In the genomic region with DNA sequence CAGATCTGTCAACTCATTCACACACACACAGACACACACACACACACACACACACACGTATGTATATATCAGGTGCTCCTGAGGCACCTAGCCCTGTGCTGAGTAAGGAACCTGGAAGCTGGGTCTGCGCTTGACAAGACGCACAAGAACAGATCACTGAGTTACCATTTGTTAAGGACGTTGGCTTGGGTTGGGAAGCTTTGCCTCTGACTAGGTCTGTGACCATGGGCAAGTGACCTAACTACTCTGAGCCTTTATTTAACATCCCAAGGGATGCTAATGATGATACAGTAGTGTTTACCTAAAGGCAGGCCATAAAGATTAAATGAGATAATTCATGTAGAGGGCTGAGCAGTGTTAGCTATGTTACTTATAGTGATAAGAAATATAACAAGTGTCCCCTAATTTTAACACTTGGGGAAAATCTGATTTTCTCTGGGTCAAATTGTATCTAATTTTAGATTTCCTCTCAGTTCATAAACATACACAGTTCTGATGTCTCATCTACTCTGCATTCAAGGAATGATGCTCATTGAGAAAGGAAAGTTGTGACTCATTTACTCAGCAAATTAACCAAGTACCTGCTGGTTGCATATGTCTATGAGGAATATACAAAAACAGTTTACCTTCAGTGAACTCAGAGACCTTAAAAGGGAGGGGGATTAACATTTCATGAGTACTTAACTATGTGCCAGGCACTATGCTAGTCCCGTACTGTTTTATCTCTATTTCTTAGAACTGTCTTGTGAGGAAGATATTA, we compare ENCODE assay signal across 10 cellular contexts. TPM values are rescaled to one million over a fixed set of nuclear protein-coding genes. Genes with fewer than 3 reads are reported as not detected.
DNase-seq lines count a peak whose midpoint lies in the region; ATAC-seq and TF ChIP-seq lines count a peak whose summit lies in the region.
"Had no signal": no experiment of that assay in that cellular context is flagged by ENCODE, and none has a peak within 500 bp of the region (broad histone marks: within the 10 kb centered on the region; RNA-seq: fewer than 3 reads in every experiment).

No MANE protein-coding gene starts in this region.

- peak; percentile 54 for DNase-seq in GM04504 (ENCODE audit: low read depth)
- no peak for DNase-seq in RWPE2 (ENCODE audit: low spot score)
- DNase-seq in epithelial cell of proximal tubule (ENCODE audit: low read depth): peak; percentile 85
- no peak for DNase-seq in sigmoid colon
- no peak for DNase-seq in ovary
- DNase-seq in NCI-H1436 treated with DMSO at 0.1 percent for 48 hours (lab: John Stamatoyannopoulos, UW): no peak
- DNase-seq in dorsolateral prefrontal cortex: no peak
- DNase-seq: activated CD4-positive, CD25-positive, alpha-beta regulatory T cell treated with anti-CD3 and anti-CD28 coated beads, Interleukin-2, amount 50 U/mL, for 72 hours had no signal

- H3K27ac ChIP-seq in RWPE2 (ENCODE audit: poor library complexity, severe bottlenecking) (peak overlapping the region; percentile 97), sigmoid colon (peak overlapping the region; percentile 16 to 76 (median 61)), ovary (no peak overlapping the region), dorsolateral prefrontal cortex (peak overlapping the region in 2 of 59 donors; percentile 32 to 36)

- TF ChIP-seq EP300 in sigmoid colon (IDR thresholded peaks at IDR 0.05): no peak
- TF ChIP-seq EP300 in ovary (IDR thresholded peaks at IDR 0.05): no peak

- no peaks in the 10 kb centered on the region for H3K9me3 ChIP-seq in RWPE2 (ENCODE audit: severe bottlenecking)
- no peaks in the 10 kb centered on the region for H3K9me3 ChIP-seq in sigmoid colon
- no peaks in the 10 kb centered on the region for H3K9me3 ChIP-seq in ovary

- TF ChIP-seq CTCF in RWPE2 (IDR thresholded peaks at IDR 0.05; ENCODE audit: poor library complexity, severe bottlenecking) (no peak), epithelial cell of proximal tubule (conservative IDR thresholded peaks at IDR 0.05; ENCODE audit: low read depth, low read length) (no peak), sigmoid colon (IDR thresholded peaks at IDR 0.05) (no peak), ovary (IDR thresholded peaks at IDR 0.05) (no peak), dorsolateral prefrontal cortex (IDR thresholded peaks at IDR 0.05 in 54 of 56, conservative IDR thresholded peaks at IDR 0.05 in 2 of 56; ENCODE audit: low read depth in 1 of 56, partially characterized antibody in 56 of 56) (no peak)

- intact Hi-C loops in sigmoid colon (cut with DNase I) (no loop called here), ovary (cut with DNase I) (no loop called here), dorsolateral prefrontal cortex (cut with DNase I) (no loop called here)

- ATAC-seq in RWPE2 (ENCODE audit: low read depth) (peak; percentile 82), HG02798 (IDR thresholded peaks at IDR 0.05; ENCODE audit: poor library complexity, unreplicated experiment) (no peak)
- ATAC-seq: sciatic nerve had no signal

- WGBS in sigmoid colon, 2 donors: 82 to 85% methylated on average over 5 of the region's 5 CpGs
- WGBS in ovary, 3 donors: 65 to 70% (median 65%) methylated on average over 5 of the region's 5 CpGs

- no peak for TF ChIP-seq POLR2A in sigmoid colon (IDR thresholded peaks at IDR 0.05)
- TF ChIP-seq POLR2A in ovary (IDR thresholded peaks at IDR 0.05): no peak

- no peaks in the 10 kb centered on the region for H3K27me3 ChIP-seq in RWPE2 (ENCODE audit: insufficient read depth, poor library complexity, severe bottlenecking)
- H3K27me3 ChIP-seq in sigmoid colon: no peaks in the 10 kb centered on the region
- H3K27me3 ChIP-seq in ovary: no peaks in the 10 kb centered on the region
- H3K27me3 ChIP-seq in dorsolateral prefrontal cortex: no peaks in the 10 kb centered on the region

- H3K4me3 ChIP-seq in RWPE2 (ENCODE audit: severe bottlenecking) (no peak overlapping the region), epithelial cell of proximal tubule (ENCODE audit: low read depth, low read length) (no peak overlapping the region), sigmoid colon (no peak overlapping the region), ovary (no peak overlapping the region), dorsolateral prefrontal cortex (no peak overlapping the region)

- H3K36me3 ChIP-seq in RWPE2 (ENCODE audit: low read depth): peaks cover 18% of the 10 kb centered on the region
- peaks cover 0 to 6% (median 0%) of the 10 kb centered on the region in 4 donors for H3K36me3 ChIP-seq in sigmoid colon
- H3K36me3 ChIP-seq in ovary: no peaks in the 10 kb centered on the region

- H3K4me1 ChIP-seq in RWPE2 (ENCODE audit: insufficient read depth, poor library complexity, severe bottlenecking): peaks cover 42% of the 10 kb centered on the region
- peaks cover 0 to 65% (median 46%) of the 10 kb centered on the region in 4 donors for H3K4me1 ChIP-seq in sigmoid colon
- H3K4me1 ChIP-seq in ovary (ENCODE audit: insufficient read depth): peaks cover 7% of the 10 kb centered on the region

RNA-seq across cellular contexts. Expression of gene RNF185, which starts 13.6 kb away (rescaled TPM):
- total RNA-seq in epithelial cell of proximal tubule: 19.7 and 21.8 TPM in 2 replicates
- 10 to 100 TPM; 30.1 to 33.5 (median 31.6) TPM for total RNA-seq in sigmoid colon
- polyA plus RNA-seq in sigmoid colon: 10 to 100 TPM; 23.4 to 44.9 (median 43.2) TPM
- total RNA-seq in ovary: 10 to 100 TPM; 17.0 to 39.5 (median 33.2) TPM
- polyA plus RNA-seq in ovary: 10 to 100 TPM; 23.3 to 52.5 TPM
- 10 to 100 TPM; 22.8 to 55.7 (median 30.8) TPM for total RNA-seq in dorsolateral prefrontal cortex

RNA-seq across cellular contexts. Expression of gene PLA2G3, which starts 33.3 kb away (rescaled TPM):
- 2.0 TPM in 1 of 2 replicates, not detected in the other for total RNA-seq in epithelial cell of proximal tubule
- total RNA-seq in sigmoid colon: not detected
- polyA plus RNA-seq in sigmoid colon: 1 to 10 TPM in 1 of 3 donors, not detected in 2; 5.2 TPM
- total RNA-seq in ovary: under 1 TPM in 1 of 7 donors, not detected in 6; 0.13 TPM
- not detected for polyA plus RNA-seq in ovary
- total RNA-seq in dorsolateral prefrontal cortex: 1 to 10 TPM in 1 of 120 experiments, under 1 TPM in 41, not detected in 78; 0.15 to 1.2 (median 0.27) TPM
- total RNA-seq: sciatic nerve had no signal

RNA-seq across cellular contexts. Expression of gene LIMK2, which starts 38.5 kb away (rescaled TPM):
- total RNA-seq in epithelial cell of proximal tubule: 26.5 and 30.5 TPM in 2 replicates
- total RNA-seq in sigmoid colon: 10 to 100 TPM; 10.3 to 20.8 (median 14.0) TPM
- polyA plus RNA-seq in sigmoid colon: 10 to 100 TPM; 31.9 to 58.7 (median 39.0) TPM
- total RNA-seq in ovary: 10 to 100 TPM; 21.2 to 63.7 (median 36.4) TPM
- polyA plus RNA-seq in ovary: 10 to 100 TPM; 19.0 to 23.7 TPM
- total RNA-seq in dorsolateral prefrontal cortex: 100 to 1,000 TPM in 1 of 120 experiments, 10 to 100 TPM in 119; 16.4 to 108 (median 33.1) TPM

RNA-seq across cellular contexts. Expression of gene INPP5J, which starts 50.8 kb away (rescaled TPM):
- 1.2 and 3.0 TPM in 2 replicates for total RNA-seq in epithelial cell of proximal tubule
- total RNA-seq in sigmoid colon: 1 to 10 TPM; 1.1 to 2.2 (median 1.8) TPM
- polyA plus RNA-seq in sigmoid colon: 10 to 100 TPM; 11.4 to 15.3 (median 12.5) TPM
- total RNA-seq in ovary: 1 to 10 TPM in 5 of 7 donors, under 1 TPM in 2; 0.63 to 3.1 (median 1.5) TPM
- under 1 TPM; 0.65 to 0.67 TPM for polyA plus RNA-seq in ovary
- total RNA-seq in dorsolateral prefrontal cortex: 10 to 100 TPM in 117 of 120 experiments, 1 to 10 TPM in 3; 5.2 to 32.6 (median 18.5) TPM

Comparison
In these comparisons a context has a peak if more than half of its experiments do, and no peak if none do; other contexts are left out.
1. DNase-seq: peak in GM04504 (single experiment) and epithelial cell of proximal tubule (single experiment); none in RWPE2 (single experiment), sigmoid colon (single experiment), ovary (0 of 5), NCI-H1436 treated with DMSO at 0.1 percent for 48 hours (single experiment) and dorsolateral prefrontal cortex (0 of 10).
2. H3K27ac ChIP-seq: peak in RWPE2 (single experiment) and sigmoid colon (4 of 4); none in ovary (0 of 2).